Comparison of ENCODE assay signal across 1 cellular context in genomic region chr3:155283092-155284056, GRCh38.
TF ChIP-seq lines count a peak whose summit lies in the region.

No MANE protein-coding gene starts in this region.

TF ChIP-seq in K562, 482 proteins besides CTCF, POLR2A, EP300 and RAD21 (continued from another document and continues in another):
- TF ChIP-seq VEZF1 (CRISPR knock-in tag; IDR thresholded peaks at IDR 0.05): peak; percentile 49
- peak; percentile 96 for TF ChIP-seq DMBX1 (CRISPR knock-in tag; IDR thresholded peaks at IDR 0.05; ENCODE audit: borderline replicate concordance)
- peak in 1 of 3 experiments; percentile 44; a peak in 1 of 6 replicates for TF ChIP-seq ZBTB11 (CRISPR knock-in tag; IDR thresholded peaks at IDR 0.05)
- TF ChIP-seq HSF4 (CRISPR knock-in tag; IDR thresholded peaks at IDR 0.05; ENCODE audit: borderline replicate concordance): peak; percentile 65; the same call in 1 of the 2 replicates
- 0 out of 2 replicates have a peak, but pooled peaks have one; percentile 76 for TF ChIP-seq SMAD3 (CRISPR knock-in tag; conservative IDR thresholded peaks at IDR 0.05)
- TF ChIP-seq NR2C2 (CRISPR knock-in tag; IDR thresholded peaks at IDR 0.05): no peak
- peak; percentile 30; the same call in 1 of the 2 replicates for TF ChIP-seq NR2C2 (tag; IDR thresholded peaks at IDR 0.05)
- TF ChIP-seq U2AF1 (optimal IDR thresholded peaks at IDR 0.05; ENCODE audit: low read depth, low read length): no peak
- TF ChIP-seq NR2C1 (IDR thresholded peaks at IDR 0.05): no peak; the same call in 1 of the 2 replicates
- peak; percentile 61 for TF ChIP-seq NR2C1 (tag; IDR thresholded peaks at IDR 0.05)
- no peak for TF ChIP-seq HMBOX1 (IDR thresholded peaks at IDR 0.05)
- peak; percentile 79; the same call in 1 of the 2 replicates for TF ChIP-seq TSHZ1 (CRISPR knock-in tag; IDR thresholded peaks at IDR 0.05)
- TF ChIP-seq ZBTB12 (CRISPR knock-in tag; IDR thresholded peaks at IDR 0.05): 0 out of 2 replicates have a peak, but pooled peaks have one; percentile 24
- TF ChIP-seq CXXC5 (CRISPR knock-in tag; IDR thresholded peaks at IDR 0.05): peak; percentile 66; the same call in 1 of the 2 replicates
- TF ChIP-seq ZKSCAN8 (CRISPR knock-in tag; IDR thresholded peaks at IDR 0.05): peak; percentile 87
- peak in 1 of 3 experiments; percentile 41 for TF ChIP-seq YY1 (IDR thresholded peaks at IDR 0.05; ENCODE audit: borderline replicate concordance in 1 of 3, control insufficient read depth in 1 of 3, extremely low read depth in 1 of 3, insufficient read depth in 3 of 3, insufficient read length in 1 of 3, insufficient replicate concordance in 2 of 3, low read depth in 1 of 3, low read length in 2 of 3)
- no peak for TF ChIP-seq ZNF347 (CRISPR knock-in tag; IDR thresholded peaks at IDR 0.05; ENCODE audit: low read depth)
- no peak for TF ChIP-seq COPS2 (conservative IDR thresholded peaks at IDR 0.05)
- peak; percentile 73; the same call in 1 of the 2 replicates for TF ChIP-seq ZNF41 (CRISPR knock-in tag; conservative IDR thresholded peaks at IDR 0.05)
- 0 out of 2 replicates have a peak, but pooled peaks have one; percentile 46 for TF ChIP-seq ZNF134 (CRISPR knock-in tag; conservative IDR thresholded peaks at IDR 0.05)
- TF ChIP-seq ZNF717 (CRISPR knock-in tag; IDR thresholded peaks at IDR 0.05): no peak
- TF ChIP-seq CREB3 (tag; conservative IDR thresholded peaks at IDR 0.05; ENCODE audit: low read depth): 0 out of 2 replicates have a peak, but pooled peaks have one; percentile 25
- no peak for TF ChIP-seq E2F6 (IDR thresholded peaks at IDR 0.05; ENCODE audit: borderline replicate concordance in 1 of 2, extremely low read depth in 1 of 2, insufficient read depth in 1 of 2, insufficient read length in 1 of 2, low read depth in 1 of 2, low read length in 1 of 2, poor library complexity in 1 of 2, severe bottlenecking in 1 of 2)
- peak; percentile 93 for TF ChIP-seq TCF15 (CRISPR knock-in tag; IDR thresholded peaks at IDR 0.05)
- TF ChIP-seq MGA (IDR thresholded peaks at IDR 0.05): 0 out of 2 replicates have a peak, but pooled peaks have one; percentile 4
- no peak for TF ChIP-seq FOS (IDR thresholded peaks at IDR 0.05; ENCODE audit: extremely low read depth, insufficient read length)
- TF ChIP-seq ZNF316 (IDR thresholded peaks at IDR 0.05): peak; percentile 91
- no peak for TF ChIP-seq POLR2AphosphoS5 (IDR thresholded peaks at IDR 0.05; ENCODE audit: control insufficient read depth, insufficient read depth, low read depth, low read length)
